Comparison of ENCODE assay signal across 8 cellular contexts in the genomic region with DNA sequence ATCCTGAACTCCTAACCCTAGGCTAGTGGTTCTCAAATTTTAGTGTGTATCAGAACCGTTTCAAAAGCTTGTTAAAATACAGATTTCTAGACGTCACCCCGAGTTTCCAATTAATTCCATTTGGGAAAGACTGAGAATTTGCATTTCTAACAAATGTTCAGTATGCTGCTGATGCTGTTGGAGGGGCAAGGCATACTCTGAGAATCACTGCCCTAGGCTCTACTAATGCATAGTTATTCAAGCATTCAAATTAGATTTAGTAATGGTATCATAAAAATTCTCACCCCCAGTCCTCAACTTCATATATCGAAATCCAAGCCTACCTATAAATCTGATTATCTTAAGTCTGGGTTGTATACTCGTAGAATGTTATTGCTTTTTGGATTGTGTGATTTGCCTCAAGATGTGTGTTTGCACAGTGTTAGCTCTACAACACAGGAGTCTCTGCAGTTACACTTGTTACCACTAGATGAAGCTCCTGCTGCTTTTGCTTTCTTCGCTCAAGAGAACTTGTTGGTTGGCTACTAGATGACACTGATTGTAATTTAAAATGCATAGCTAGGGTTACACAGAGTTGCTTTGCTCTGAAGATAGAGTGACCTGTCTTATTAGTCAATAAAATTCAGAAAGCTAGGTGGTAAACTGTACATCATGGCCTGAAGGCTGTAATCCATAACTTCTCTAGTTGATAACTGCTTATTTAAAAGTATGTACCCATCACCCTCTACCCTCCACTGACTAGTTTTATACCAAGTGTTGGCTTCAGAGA. TPM values are rescaled to one million over a fixed set of nuclear protein-coding genes. Genes with fewer than 3 reads are reported as not detected.
DNase-seq lines count a peak whose midpoint lies in the region; ATAC-seq and TF ChIP-seq lines count a peak whose summit lies in the region.

No MANE protein-coding gene starts in this region.

- H3K27ac Mint-ChIP-seq in T-helper 17 cell = peak overlapping the region; percentile 65

- peaks cover 6% of the 10 kb centered on the region for H3K27me3 Mint-ChIP-seq in T-helper 17 cell

- in situ Hi-C loops in GM13977 (cut with MboI; ENCODE audit: low pct_unique_long_range_greater_than_20kb, low sequenced_read_pairs, unreplicated experiment) = loop anchor here (25.0 kb wide), 1 partner anchor 294 kb away; no protein-coding TSS in a partner anchor

- no peaks in the 10 kb centered on the region for H3K27me3 ChIP-seq in osteoblast (ENCODE audit: insufficient read depth, low read length)

- H3K4me2 ChIP-seq in osteoblast (ENCODE audit: insufficient read depth, low read length) = no peak overlapping the region

- no peak overlapping the region for H2AFZ ChIP-seq in osteoblast (ENCODE audit: low read length)

- H4K20me1 ChIP-seq in osteoblast (ENCODE audit: insufficient read depth, low read length) = no peaks in the 10 kb centered on the region

- peak; percentile 82 for ATAC-seq in HG02642 (IDR thresholded peaks at IDR 0.05; ENCODE audit: poor library complexity, unreplicated experiment)
- peak; percentile 97 for ATAC-seq in T-helper 17 cell

- H3K4me3 ChIP-seq in fibroblast of pulmonary artery (replicated peaks; ENCODE audit: low read depth, low read length) = no peak overlapping the region
- no peak overlapping the region for H3K4me3 ChIP-seq in osteoblast (ENCODE audit: insufficient read depth, low read length)

- no peaks in the 10 kb centered on the region for H3K36me3 ChIP-seq in osteoblast (ENCODE audit: insufficient read depth, low read length)

- peaks cover 32% of the 10 kb centered on the region for H3K4me1 Mint-ChIP-seq in T-helper 17 cell

- H3K4me1 ChIP-seq in osteoblast (ENCODE audit: insufficient read depth, low read length) = peaks cover 5% of the 10 kb centered on the region

- H3K27ac ChIP-seq in osteoblast (ENCODE audit: low read depth, low read length) = no peak overlapping the region

- TF ChIP-seq CTCF in GM13977 (IDR thresholded peaks at IDR 0.05; ENCODE audit: extremely low read depth, insufficient read depth, missing control alignments) (peak; percentile 94), fibroblast of pulmonary artery (IDR thresholded peaks at IDR 0.05; ENCODE audit: low read length, missing control alignments) (no peak), osteoblast (IDR thresholded peaks at IDR 0.05; ENCODE audit: extremely low read depth, low read depth, low read length) (peak; percentile 96)

- H3K9me3 ChIP-seq in T-helper 17 cell (ENCODE audit: control insufficient read depth, low read length, poor library complexity, severe bottlenecking) = no peaks in the 10 kb centered on the region
- H3K9me3 ChIP-seq in osteoblast (ENCODE audit: low read depth, low read length) = no peaks in the 10 kb centered on the region

- no peaks in the 10 kb centered on the region for H3K79me2 ChIP-seq in osteoblast (ENCODE audit: insufficient read depth, low read length)

- H3K36me3 Mint-ChIP-seq in T-helper 17 cell (ENCODE audit: low read depth) = no peaks in the 10 kb centered on the region

- no peak overlapping the region for H3K4me3 Mint-ChIP-seq in T-helper 17 cell

- DNase-seq in AML-193 (lab: John Stamatoyannopoulos, UW) (peak; percentile 64 to 73), GM13977 (ENCODE audit: low spot score) (peak; percentile 52), NAMALWA (ENCODE audit: low spot score) (peak; percentile 87), T-helper 17 cell (no peak), fibroblast of pulmonary artery (ENCODE audit: low read depth) (peak; percentile 86), osteoblast (ENCODE audit: insufficient read length, low spot score, missing footprints) (peak; percentile 69), cortex of kidney (lab: John Stamatoyannopoulos, UW) (no peak)

RNA-seq across cellular contexts. Expression of a gene that starts 7.5 kb away (rescaled TPM):
- total RNA-seq in T-helper 17 cell (10 to 100 TPM; 42.7 to 65.6 TPM), osteoblast (5.6 and 84.7 TPM in 2 replicates)

Comparison
In these comparisons a context has a peak if more than half of its experiments do, and no peak if none do; other contexts are left out.
1. DNase-seq: peak in AML-193 (2 of 2), GM13977 (single experiment), NAMALWA (single experiment), fibroblast of pulmonary artery (single experiment) and osteoblast (single experiment); none in T-helper 17 cell (0 of 3) and cortex of kidney (single experiment).